18 cellular contexts compared by ENCODE assay signal in genomic region chr1:236809133-236809532, GRCh38. TPM values are rescaled to one million over a fixed set of nuclear protein-coding genes. Genes with fewer than 3 reads are reported as not detected.
A peak's percentile ranks its signal among the peaks of the same experiment; 100 is the strongest.
DNase-seq lines count a peak whose midpoint lies in the region; ATAC-seq and TF ChIP-seq lines count a peak whose summit lies in the region.
"Had no signal": no experiment of that assay in that cellular context is flagged by ENCODE, and none has a peak within 500 bp of the region (broad histone marks: within the 10 kb centered on the region; RNA-seq: fewer than 3 reads in every experiment).

No MANE protein-coding gene starts in this region.

- peaks cover 0 to 4% of the 10 kb centered on the region in 2 donors for H3K36me3 ChIP-seq in body of pancreas (replicated peaks in 1 of 2; ENCODE audit: insufficient read depth in 1 of 2, low read depth in 2 of 2)
- peaks cover 64% of the 10 kb centered on the region for H3K36me3 ChIP-seq in effector memory CD4-positive, alpha-beta T cell (ENCODE audit: control insufficient read depth, insufficient read depth, low read length)

- peaks cover 64% of the 10 kb centered on the region for H3K36me3 Mint-ChIP-seq in activated CD4-positive, alpha-beta T cell treated with anti-CD3 and anti-CD28 coated beads for 36 hours (ENCODE audit: low read depth)
- peaks cover 68% of the 10 kb centered on the region for H3K36me3 Mint-ChIP-seq in activated CD4-positive, alpha-beta T cell treated with anti-CD3 and anti-CD28 coated beads, Interleukin-2, amount 10 ng/mL, durations not matched to agents 7 days and 5 days (ENCODE audit: low read depth)

- H3K4me1 Mint-ChIP-seq in activated CD4-positive, alpha-beta T cell treated with anti-CD3 and anti-CD28 coated beads for 36 hours, result peaks cover 27% of the 10 kb centered on the region
- H3K4me1 Mint-ChIP-seq in activated CD4-positive, alpha-beta T cell treated with anti-CD3 and anti-CD28 coated beads, Interleukin-2, amount 10 ng/mL, durations not matched to agents 7 days and 5 days, result peaks cover 3% of the 10 kb centered on the region

- POLR2A ChIA-PET in activated CD4-positive, alpha-beta T cell treated with anti-CD3 and anti-CD28 coated beads for 36 hours (lab: Charles Lee), result no interaction called here
- POLR2A ChIA-PET in activated CD4-positive, alpha-beta T cell treated with anti-CD3 and anti-CD28 coated beads, Interleukin-2, amount 10 ng/mL, durations not matched to agents 7 days and 5 days (lab: Charles Lee), result no interaction called here

- H3K4me1 ChIP-seq in body of pancreas, result peaks cover 56% of the 10 kb centered on the region
- H3K4me1 ChIP-seq in effector memory CD4-positive, alpha-beta T cell (ENCODE audit: control insufficient read depth, insufficient read depth, low read length, poor library complexity, severe bottlenecking), result no peaks in the 10 kb centered on the region
- H3K4me1 ChIP-seq: BLaER1 had no signal

- CTCF ChIA-PET in activated CD4-positive, alpha-beta T cell treated with anti-CD3 and anti-CD28 coated beads for 36 hours (lab: Charles Lee), result interaction anchor here (0.7 to 1.6 kb wide), 3 partner anchors 50 to 240 kb away, joined by 3 to 6 read pairs (median 5); no protein-coding TSS in a partner anchor
- CTCF ChIA-PET in activated CD4-positive, alpha-beta T cell treated with anti-CD3 and anti-CD28 coated beads, Interleukin-2, amount 10 ng/mL, durations not matched to agents 7 days and 5 days (lab: Charles Lee), result interaction anchor here (0.5 to 1.8 kb wide), 4 partner anchors 9 to 665 kb away, joined by 3 to 7 read pairs (median 4); partner anchors contain the start of gene MTR

- 47 to 48% methylated on average over 1 of the region's 1 CpG for WGBS in body of pancreas, 2 donors

- DNase-seq in activated CD4-positive, alpha-beta T cell treated with anti-CD3 and anti-CD28 coated beads for 36 hours, result no peak
- DNase-seq in activated CD4-positive, alpha-beta T cell treated with anti-CD3 and anti-CD28 coated beads, Interleukin-2, amount 10 ng/mL, durations not matched to agents 7 days and 5 days, result no peak
- DNase-seq in NCI-H1105 (lab: John Stamatoyannopoulos, UW), result peak; percentile 61
- peak; percentile 37 to 71 (median 61) for DNase-seq in body of pancreas
- peak; percentile 15 for DNase-seq in medulla oblongata (ENCODE audit: extremely low spot score)
- DNase-seq in SHP77 treated with DMSO at 0.1 percent for 48 hours (lab: John Stamatoyannopoulos, UW), result no peak
- DNase-seq in effector memory CD4-positive, alpha-beta T cell, result no peak
- DNase-seq: activated CD4-positive, CD25-positive, alpha-beta regulatory T cell; activated effector memory CD4-positive, alpha-beta T cell treated with anti-CD3 and anti-CD28 coated beads, Interleukin-2, amount 50 U/mL, for 16 hours; Karpas-422; midbrain; NCI-H226 had no signal

- TF ChIP-seq POLR2A in body of pancreas (IDR thresholded peaks at IDR 0.05), result no peak
- no peak for TF ChIP-seq POLR2A in GM18505 (IDR thresholded peaks at IDR 0.05; ENCODE audit: borderline replicate concordance, extremely low read depth, insufficient read depth, insufficient read length)

- H3K27ac Mint-ChIP-seq in activated CD4-positive, alpha-beta T cell treated with anti-CD3 and anti-CD28 coated beads for 36 hours, result peak overlapping the region; percentile 14
- H3K27ac Mint-ChIP-seq in activated CD4-positive, alpha-beta T cell treated with anti-CD3 and anti-CD28 coated beads, Interleukin-2, amount 10 ng/mL, durations not matched to agents 7 days and 5 days, result no peak overlapping the region
- H3K27ac Mint-ChIP-seq: stimulated activated effector memory CD8-positive, alpha-beta T cell treated with anti-CD3 and anti-CD28 coated beads, Interleukin-12 subunit alpha, Interleukin-12 subunit beta, amount 100 ng/mL, for 72 hours; T-helper 1 cell treated with Interleukin-12 subunit alpha and Interleukin-12 subunit beta and Interleukin-4 antibody, amounts not matched to agents 30 μg/mL and 1 μg/mL, for 36 hours had no signal

- ATAC-seq in activated CD4-positive, alpha-beta T cell treated with anti-CD3 and anti-CD28 coated beads for 36 hours, result no peak
- ATAC-seq in body of pancreas (no peak), GM18505 (IDR thresholded peaks at IDR 0.05; ENCODE audit: unreplicated experiment) (no peak)
- ATAC-seq: stimulated activated effector memory CD8-positive, alpha-beta T cell treated with anti-CD3 and anti-CD28 coated beads, Interleukin-12 subunit alpha, Interleukin-12 subunit beta, amount 100 ng/mL, for 72 hours had no signal

- no peaks in the 10 kb centered on the region for H3K27me3 Mint-ChIP-seq in activated CD4-positive, alpha-beta T cell treated with anti-CD3 and anti-CD28 coated beads for 36 hours
- H3K27me3 Mint-ChIP-seq in activated CD4-positive, alpha-beta T cell treated with anti-CD3 and anti-CD28 coated beads, Interleukin-2, amount 10 ng/mL, durations not matched to agents 7 days and 5 days, result no peaks in the 10 kb centered on the region

- no peak for TF ChIP-seq CTCF in body of pancreas (IDR thresholded peaks at IDR 0.05)

- H3K4me3 Mint-ChIP-seq in activated CD4-positive, alpha-beta T cell treated with anti-CD3 and anti-CD28 coated beads for 36 hours, result no peak overlapping the region
- no peak overlapping the region for H3K4me3 Mint-ChIP-seq in activated CD4-positive, alpha-beta T cell treated with anti-CD3 and anti-CD28 coated beads, Interleukin-2, amount 10 ng/mL, durations not matched to agents 7 days and 5 days
- H3K4me3 Mint-ChIP-seq: stimulated activated effector memory CD8-positive, alpha-beta T cell treated with anti-CD3 and anti-CD28 coated beads, Interleukin-12 subunit alpha, Interleukin-12 subunit beta, amount 100 ng/mL, for 72 hours; T-helper 1 cell treated with Interleukin-12 subunit alpha and Interleukin-12 subunit beta and Interleukin-4 antibody, amounts not matched to agents 30 μg/mL and 1 μg/mL, for 36 hours had no signal

- intact Hi-C loops in activated CD4-positive, alpha-beta T cell treated with anti-CD3 and anti-CD28 coated beads for 36 hours (cut with DNase I, micrococcal nuclease), result loop anchor here in 1 of 2 experiments (10.0 kb wide), 1 partner anchor 694 kb away; no protein-coding TSS in a partner anchor
- intact Hi-C loops in body of pancreas (cut with DNase I), result no loop called here

- H3K9me3 Mint-ChIP-seq in activated CD4-positive, alpha-beta T cell treated with anti-CD3 and anti-CD28 coated beads for 36 hours (ENCODE audit: low read depth), result no peaks in the 10 kb centered on the region
- no peaks in the 10 kb centered on the region for H3K9me3 Mint-ChIP-seq in activated CD4-positive, alpha-beta T cell treated with anti-CD3 and anti-CD28 coated beads, Interleukin-2, amount 10 ng/mL, durations not matched to agents 7 days and 5 days
- H3K9me3 Mint-ChIP-seq: stimulated activated effector memory CD8-positive, alpha-beta T cell treated with anti-CD3 and anti-CD28 coated beads, Interleukin-12 subunit alpha, Interleukin-12 subunit beta, amount 100 ng/mL, for 72 hours; T-helper 1 cell treated with Interleukin-12 subunit alpha and Interleukin-12 subunit beta and Interleukin-4 antibody, amounts not matched to agents 30 μg/mL and 1 μg/mL, for 36 hours had no signal

- peak overlapping the region in 3 of 4 donors; percentile 43 to 70 (median 62) for H3K27ac ChIP-seq in body of pancreas
- H3K27ac ChIP-seq in effector memory CD4-positive, alpha-beta T cell (ENCODE audit: insufficient read depth, low read length, poor library complexity, severe bottlenecking), result no peak overlapping the region
- H3K27ac ChIP-seq: BLaER1, hepatocyte, tibial nerve had no signal

- no peak overlapping the region for H3K4me3 ChIP-seq in body of pancreas
- no peak overlapping the region for H3K4me3 ChIP-seq in effector memory CD4-positive, alpha-beta T cell (ENCODE audit: insufficient read depth, low read depth, low read length, poor library complexity, severe bottlenecking)
- H3K4me3 ChIP-seq: BLaER1, hepatocyte, tibial nerve had no signal

- no peaks in the 10 kb centered on the region for H3K9me3 ChIP-seq in body of pancreas
- H3K9me3 ChIP-seq in effector memory CD4-positive, alpha-beta T cell (ENCODE audit: control insufficient read depth, low read length), result no peaks in the 10 kb centered on the region
- H3K9me3 ChIP-seq: BLaER1, tibial nerve had no signal

- H3K27me3 ChIP-seq in body of pancreas, result no peaks in the 10 kb centered on the region
- no peaks in the 10 kb centered on the region for H3K27me3 ChIP-seq in effector memory CD4-positive, alpha-beta T cell (replicated peaks; ENCODE audit: control insufficient read depth, insufficient read depth, low read length, poor library complexity, severe bottlenecking)
- H3K27me3 ChIP-seq: BLaER1, hepatocyte, tibial nerve had no signal

RNA-seq across cellular contexts. Expression of gene MTR, which starts 14.0 kb away (rescaled TPM):
- total RNA-seq in activated CD4-positive, alpha-beta T cell treated with anti-CD3 and anti-CD28 coated beads for 36 hours, result 10 to 100 TPM; 57.3 to 64.8 TPM
- 10 to 100 TPM; 41.1 to 42.5 TPM for total RNA-seq in activated CD4-positive, alpha-beta T cell treated with anti-CD3 and anti-CD28 coated beads, Interleukin-2, amount 10 ng/mL, durations not matched to agents 7 days and 5 days
- 10 to 100 TPM; 26.7 to 29.8 TPM for total RNA-seq in body of pancreas

Comparison
In these comparisons a context has a peak if more than half of its experiments do, and no peak if none do; other contexts are left out.
1. DNase-seq: peak in NCI-H1105 (single experiment), body of pancreas (4 of 4) and medulla oblongata (single experiment); none in activated CD4-positive, alpha-beta T cell treated with anti-CD3 and anti-CD28 coated beads for 36 hours (single experiment), activated CD4-positive, alpha-beta T cell treated with anti-CD3 and anti-CD28 coated beads, Interleukin-2, amount 10 ng/mL, durations not matched to agents 7 days and 5 days (single experiment), SHP77 treated with DMSO at 0.1 percent for 48 hours (single experiment) and effector memory CD4-positive, alpha-beta T cell (0 of 3).